In genomic region chr11:25981998-25982397, GRCh38 we compare ENCODE assay signal across 8 cellular contexts.
A peak's percentile ranks its signal among the peaks of the same experiment; 100 is the strongest.
DNase-seq lines count a peak whose midpoint lies in the region; ATAC-seq and TF ChIP-seq lines count a peak whose summit lies in the region.

No MANE protein-coding gene starts in this region.

- DNase-seq in BE2C (peak; percentile 21), NCI-H460 (ENCODE audit: extremely low read depth, low read depth) (peak; percentile 36), dermis blood vessel endothelial cell (peak; percentile 73), midbrain (lab: John Stamatoyannopoulos, UW) (peak; percentile 70), KG1 (lab: John Stamatoyannopoulos, UW) (no peak)
- no peak for DNase-seq in activated CD4-positive, alpha-beta T cell treated with anti-CD3 and anti-CD28 coated beads, Interleukin-2, amount 50 U/mL, for 1 hour

- TF ChIP-seq CTCF in BE2C (IDR thresholded peaks at IDR 0.05; ENCODE audit: low read depth, low read length), result peak; percentile 56

- no peaks in the 10 kb centered on the region for H3K27me3 ChIP-seq in BE2C

- H3K4me3 ChIP-seq in BE2C (ENCODE audit: low read depth, low read length), result no peak overlapping the region

- no peaks in the 10 kb centered on the region for H3K36me3 ChIP-seq in BE2C

- H3K4me1 ChIP-seq in BE2C, result no peaks in the 10 kb centered on the region; the same call in 1 of the 2 replicates

- ATAC-seq in GM18909 (IDR thresholded peaks at IDR 0.05; ENCODE audit: poor library complexity, unreplicated experiment) (peak; percentile 97), HG03064 (IDR thresholded peaks at IDR 0.05; ENCODE audit: low read depth, unreplicated experiment) (peak; percentile 97)

- no peaks in the 10 kb centered on the region for H3K9me3 ChIP-seq in BE2C

Comparison
In these comparisons a context has a peak if more than half of its experiments do, and no peak if none do; other contexts are left out.
1. DNase-seq: peak in BE2C (single experiment), NCI-H460 (single experiment), dermis blood vessel endothelial cell (single experiment) and midbrain (single experiment); none in KG1 (single experiment) and activated CD4-positive, alpha-beta T cell treated with anti-CD3 and anti-CD28 coated beads, Interleukin-2, amount 50 U/mL, for 1 hour (single experiment).